Comparison of ENCODE assay signal across 9 cellular contexts in the genomic region with DNA sequence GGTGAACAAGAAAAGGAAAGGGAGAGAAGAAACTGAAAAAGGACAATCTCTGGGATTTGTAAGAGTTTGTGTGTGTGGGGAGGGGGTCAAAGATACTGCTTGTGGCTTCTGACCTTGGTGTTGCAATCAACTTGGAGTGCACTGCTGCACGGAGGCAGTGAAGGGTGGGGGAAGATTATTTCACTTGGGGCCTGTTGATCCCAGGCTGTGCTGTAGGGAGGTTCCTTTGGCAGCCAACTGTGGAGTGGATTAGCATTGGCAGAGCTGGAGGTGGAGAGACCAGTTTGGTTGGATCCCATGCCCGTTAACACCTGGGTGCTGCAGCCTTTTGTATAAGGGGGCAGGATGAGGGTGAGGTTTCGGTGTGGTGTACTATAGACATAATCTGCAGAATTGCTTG. TPM values are rescaled to one million over a fixed set of nuclear protein-coding genes. Genes with fewer than 3 reads are reported as not detected.
DNase-seq lines count a peak whose midpoint lies in the region; ATAC-seq, FAIRE-seq and TF ChIP-seq lines count a peak whose summit lies in the region.
"Had no signal": no experiment of that assay in that cellular context is flagged by ENCODE, and none has a peak within 500 bp of the region (broad histone marks: within the 10 kb centered on the region; RNA-seq: fewer than 3 reads in every experiment).

No MANE protein-coding gene starts in this region.

- no peak for FAIRE-seq in H54 (lab: Jason Lieb, UNC)

- H3K9ac ChIP-seq in colonic mucosa (ENCODE audit: low read depth in 2 of 2, low read length in 2 of 2) = no peak overlapping the region

- no peak for TF ChIP-seq POLR2A in H54 (IDR thresholded peaks at IDR 0.05; ENCODE audit: low read depth, low read length)

- no peak overlapping the region for H3K27ac ChIP-seq in colonic mucosa

- H3K9me3 ChIP-seq in colonic mucosa = no peaks in the 10 kb centered on the region
- no peaks in the 10 kb centered on the region for H3K9me3 ChIP-seq in mucosa of descending colon

- no peaks in the 10 kb centered on the region for H3K36me3 ChIP-seq in colonic mucosa
- H3K36me3 ChIP-seq in mucosa of descending colon (ENCODE audit: low read depth) = no peaks in the 10 kb centered on the region

- intact Hi-C loops in colonic mucosa (cut with DNase I) = no loop called here
- intact Hi-C loops in mucosa of descending colon (cut with DNase I, micrococcal nuclease) = no loop called here
- intact Hi-C loops in head of caudate nucleus (cut with DNase I) = no loop called here

- no peak for TF ChIP-seq CTCF in colonic mucosa (IDR thresholded peaks at IDR 0.05)
- TF ChIP-seq CTCF in mucosa of descending colon (IDR thresholded peaks at IDR 0.05) = no peak

- no peak overlapping the region for H3K4me3 ChIP-seq in colonic mucosa
- H3K4me3 ChIP-seq in mucosa of descending colon = no peak overlapping the region

- ATAC-seq in mucosa of descending colon = peak; percentile 71
- ATAC-seq: naive thymus-derived CD8-positive, alpha-beta T cell had no signal

- no peaks in the 10 kb centered on the region for H3K27me3 ChIP-seq in colonic mucosa

- peaks cover 18% of the 10 kb centered on the region for H3K4me1 ChIP-seq in colonic mucosa
- H3K4me1 ChIP-seq in mucosa of descending colon (ENCODE audit: low read depth) = peaks cover 44% of the 10 kb centered on the region

- DNase-seq in EL = peak; percentile 1
- peak; percentile 14 for DNase-seq in NCI-H2196 (lab: John Stamatoyannopoulos, UW; ENCODE audit: unreplicated experiment)
- DNase-seq in colonic mucosa = peak; percentile 86
- DNase-seq in mucosa of descending colon = peak in 2 of 3 donors; percentile 51 to 75
- DNase-seq in head of caudate nucleus = no peak
- DNase-seq in stimulated activated CD4-positive, alpha-beta T cell treated with anti-CD3 and anti-CD28 coated beads, Interleukin-4, amount 100 ng/mL, for 1 hour = no peak
- no peak for DNase-seq in NCI-H1436 treated with DMSO at 0.1 percent for 48 hours (lab: John Stamatoyannopoulos, UW)
- DNase-seq in H54 (ENCODE audit: insufficient read length, low spot score) = no peak
- DNase-seq: naive thymus-derived CD8-positive, alpha-beta T cell had no signal

RNA-seq across cellular contexts. Expression of a gene that starts 38.2 kb away (rescaled TPM):
- 100 to 1,000 TPM in 1 of 2 donors, 10 to 100 TPM in 1; 73.5 to 104 TPM for total RNA-seq in colonic mucosa
- 100 to 1,000 TPM in 2 of 3 donors, 10 to 100 TPM in 1; 84.0 to 150 (median 120) TPM for total RNA-seq in mucosa of descending colon

Comparison
In these comparisons a context has a peak if more than half of its experiments do, and no peak if none do; other contexts are left out.
1. DNase-seq: peak in EL (single experiment), NCI-H2196 (single experiment), colonic mucosa (single experiment) and mucosa of descending colon (2 of 3); none in head of caudate nucleus (0 of 42), stimulated activated CD4-positive, alpha-beta T cell treated with anti-CD3 and anti-CD28 coated beads, Interleukin-4, amount 100 ng/mL, for 1 hour (single experiment), NCI-H1436 treated with DMSO at 0.1 percent for 48 hours (single experiment) and H54 (single experiment).